ENCODE assay signal across 30 cellular contexts in the genomic region with DNA sequence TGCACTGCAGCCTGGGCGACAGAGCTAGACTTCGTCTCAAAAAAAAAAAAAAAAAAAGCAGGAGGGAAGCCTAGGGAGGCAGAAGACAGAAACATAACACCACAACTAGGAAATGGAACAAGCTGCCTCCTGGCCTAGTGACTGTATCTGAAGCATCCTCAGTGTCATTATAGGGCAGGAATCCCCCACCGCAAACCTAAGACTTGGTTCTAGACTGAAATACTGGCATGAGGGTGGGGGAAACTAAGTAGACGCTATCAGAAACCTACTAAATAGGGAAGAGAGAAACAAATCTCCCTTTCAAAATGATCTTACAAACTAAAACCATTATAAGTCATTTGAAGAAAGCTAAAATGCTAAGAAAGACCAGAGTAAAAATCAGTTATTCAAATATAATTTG.
"Had no signal": no experiment of that assay in that cellular context is flagged by ENCODE, and none has a peak within 500 bp of the region (broad histone marks: within the 10 kb centered on the region; RNA-seq: fewer than 3 reads in every experiment).

No MANE protein-coding gene starts in this region.

- H3K27ac Mint-ChIP-seq: immature natural killer cell; naive thymus-derived CD8-positive, alpha-beta T cell; nephron had no signal

- DNase-seq: immature natural killer cell; kidney; left colon; left lung; lower lobe of right lung; mammary epithelial cell; mesenchymal stem cell; naive thymus-derived CD8-positive, alpha-beta T cell; nucleus accumbens; pancreas; posterior cingulate gyrus; retina; right cardiac atrium; stimulated activated CD4-positive, alpha-beta T cell treated with anti-CD3 and anti-CD28 coated beads, Interleukin-12 subunit alpha, Interleukin-12 subunit beta, amount 100 ng/mL, for 4 hours; stimulated activated CD4-positive, alpha-beta T cell treated with anti-CD3 and anti-CD28 coated beads, Interleukin-15, amount 100 ng/mL, for 24 hours; stimulated activated CD4-positive, alpha-beta T cell treated with anti-CD3 and anti-CD28 coated beads, Interleukin-2, amount 100 ng/mL, for 24 hours; stimulated activated CD4-positive, alpha-beta T cell treated with anti-CD3 and anti-CD28 coated beads, Interleukin-4, amount 100 ng/mL, for 1 hour; stimulated activated naive CD8-positive, alpha-beta T cell treated with anti-CD3 and anti-CD28 coated beads, Interleukin-15, Interleukin-2, amounts not matched to agents 100 U/mL and 50 U/mL, for 24 hours; stomach; thyroid gland; transverse colon; upper lobe of left lung had no signal

- H3K36me3 ChIP-seq: left lung, lower lobe of right lung, pancreas, prostate gland, stomach, thyroid gland, transverse colon, upper lobe of left lung, vagina had no signal

- H3K4me1 ChIP-seq: left lung, lower lobe of right lung, pancreas, prostate gland, stomach, testis, thyroid gland, transverse colon, upper lobe of left lung, vagina had no signal

- H3K27ac ChIP-seq: left lung, lower lobe of right lung, pancreas, prostate gland, skin epidermis, stomach, testis, thyroid gland, transverse colon, upper lobe of left lung, vagina had no signal

- H3K4me1 Mint-ChIP-seq: nephron had no signal

- H3K4me3 Mint-ChIP-seq: immature natural killer cell; naive thymus-derived CD8-positive, alpha-beta T cell; nephron; neural crest cell had no signal

- H3K9me3 ChIP-seq: left lung, lower lobe of right lung, pancreas, prostate gland, stomach, testis, thyroid gland, transverse colon, upper lobe of left lung, vagina had no signal

- H3K27me3 ChIP-seq: left lung, pancreas, stomach, testis, thyroid gland, transverse colon, upper lobe of left lung, vagina had no signal

- H3K9me3 Mint-ChIP-seq: nephron had no signal

- H3K4me3 ChIP-seq: left lung, lower lobe of right lung, pancreas, prostate gland, skin epidermis, stomach, testis, thyroid gland, transverse colon, upper lobe of left lung, vagina had no signal

- ATAC-seq: left colon; left lung; lower lobe of right lung; naive thymus-derived CD8-positive, alpha-beta T cell; pancreas; right cardiac atrium; sciatic nerve; stimulated activated naive CD8-positive, alpha-beta T cell treated with anti-CD3 and anti-CD28 coated beads, Interleukin-15, Interleukin-2, amounts not matched to agents 100 U/mL and 50 U/mL, for 24 hours had no signal

- FAIRE-seq: islet of Langerhans, kidney, pancreas had no signal
